ENCODE assay signal across 1 cellular context in the genomic region with DNA sequence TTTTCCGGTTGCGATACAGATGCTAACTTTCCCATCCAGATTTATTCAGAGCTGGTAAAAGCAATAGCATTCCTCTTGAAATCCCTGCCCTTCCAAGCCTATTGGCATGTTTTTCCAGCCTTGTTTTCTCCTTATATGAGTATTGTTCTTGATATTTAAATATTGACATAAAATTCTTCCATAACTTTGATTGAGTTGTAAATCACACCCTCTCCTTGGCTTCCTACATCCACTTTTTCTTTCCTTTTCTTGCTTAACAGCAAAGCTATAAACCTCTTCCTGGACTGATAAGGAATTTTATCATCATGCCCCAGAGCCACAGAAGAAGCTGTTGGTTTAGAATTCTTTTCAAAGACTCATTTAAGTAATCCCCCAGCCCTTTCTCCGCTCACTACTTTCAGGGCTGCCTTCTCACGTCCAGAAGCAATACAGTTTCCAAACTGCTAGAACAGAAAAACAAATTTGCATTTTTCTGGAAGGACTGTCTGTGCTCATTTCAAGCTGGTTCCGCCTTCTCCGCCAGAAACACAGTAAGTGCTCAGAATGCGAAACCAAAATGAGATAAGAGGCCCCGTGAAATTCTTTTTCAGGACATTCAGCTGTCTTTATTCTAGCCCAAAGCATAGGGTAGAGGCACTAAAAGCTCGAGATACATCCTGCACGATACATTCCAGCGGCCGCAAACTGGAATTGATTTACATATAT.
TF ChIP-seq lines count a peak whose summit lies in the region.

No MANE protein-coding gene starts in this region.

TF ChIP-seq in SK-N-SH, 30 proteins besides CTCF, POLR2A, EP300 and RAD21 (continued from another document):
- TF ChIP-seq, protein P1, sequence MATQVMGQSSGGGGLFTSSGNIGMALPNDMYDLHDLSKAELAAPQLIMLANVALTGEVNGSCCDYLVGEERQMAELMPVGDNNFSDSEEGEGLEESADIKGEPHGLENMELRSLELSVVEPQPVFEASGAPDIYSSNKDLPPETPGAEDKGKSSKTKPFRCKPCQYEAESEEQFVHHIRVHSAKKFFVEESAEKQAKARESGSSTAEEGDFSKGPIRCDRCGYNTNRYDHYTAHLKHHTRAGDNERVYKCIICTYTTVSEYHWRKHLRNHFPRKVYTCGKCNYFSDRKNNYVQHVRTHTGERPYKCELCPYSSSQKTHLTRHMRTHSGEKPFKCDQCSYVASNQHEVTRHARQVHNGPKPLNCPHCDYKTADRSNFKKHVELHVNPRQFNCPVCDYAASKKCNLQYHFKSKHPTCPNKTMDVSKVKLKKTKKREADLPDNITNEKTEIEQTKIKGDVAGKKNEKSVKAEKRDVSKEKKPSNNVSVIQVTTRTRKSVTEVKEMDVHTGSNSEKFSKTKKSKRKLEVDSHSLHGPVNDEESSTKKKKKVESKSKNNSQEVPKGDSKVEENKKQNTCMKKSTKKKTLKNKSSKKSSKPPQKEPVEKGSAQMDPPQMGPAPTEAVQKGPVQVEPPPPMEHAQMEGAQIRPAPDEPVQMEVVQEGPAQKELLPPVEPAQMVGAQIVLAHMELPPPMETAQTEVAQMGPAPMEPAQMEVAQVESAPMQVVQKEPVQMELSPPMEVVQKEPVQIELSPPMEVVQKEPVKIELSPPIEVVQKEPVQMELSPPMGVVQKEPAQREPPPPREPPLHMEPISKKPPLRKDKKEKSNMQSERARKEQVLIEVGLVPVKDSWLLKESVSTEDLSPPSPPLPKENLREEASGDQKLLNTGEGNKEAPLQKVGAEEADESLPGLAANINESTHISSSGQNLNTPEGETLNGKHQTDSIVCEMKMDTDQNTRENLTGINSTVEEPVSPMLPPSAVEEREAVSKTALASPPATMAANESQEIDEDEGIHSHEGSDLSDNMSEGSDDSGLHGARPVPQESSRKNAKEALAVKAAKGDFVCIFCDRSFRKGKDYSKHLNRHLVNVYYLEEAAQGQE (IDR thresholded peaks at IDR 0.05; ENCODE audit: low read depth, low read length): no peak
TF ChIP-seq in SK-N-SH: peak in this region for 0.
